9 cellular contexts compared by ENCODE assay signal in the genomic region with DNA sequence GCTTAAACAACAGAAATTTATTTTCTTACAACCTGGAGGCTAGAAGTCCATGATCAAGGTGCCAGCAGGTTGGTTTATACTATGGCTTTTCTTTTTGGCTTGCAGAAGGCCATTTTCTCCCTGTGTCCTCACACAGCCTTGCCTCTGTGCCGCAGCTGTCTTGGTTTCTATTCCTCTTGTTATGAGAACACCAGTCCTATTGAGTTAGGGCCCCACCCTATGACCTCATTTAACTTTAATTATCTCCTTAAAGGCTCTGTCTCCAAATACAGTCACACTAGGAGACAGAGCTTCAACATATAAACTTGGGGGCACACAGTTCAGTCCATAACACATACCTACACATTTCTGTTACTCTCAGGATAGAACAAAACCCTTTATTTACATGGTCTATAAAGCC. TPM values are rescaled to one million over a fixed set of nuclear protein-coding genes. Genes with fewer than 3 reads are reported as not detected.
DNase-seq lines count a peak whose midpoint lies in the region; ATAC-seq and TF ChIP-seq lines count a peak whose summit lies in the region.
"Had no signal": no experiment of that assay in that cellular context is flagged by ENCODE, and none has a peak within 500 bp of the region (broad histone marks: within the 10 kb centered on the region; RNA-seq: fewer than 3 reads in every experiment).

No MANE protein-coding gene starts in this region.

- in situ Hi-C loops in GM13977 (cut with MboI; ENCODE audit: low pct_unique_long_range_greater_than_20kb, low sequenced_read_pairs, unreplicated experiment): no loop called here

- H3K36me3 ChIP-seq in left lung: no peaks in the 10 kb centered on the region

- TF ChIP-seq CTCF in GM13977 (IDR thresholded peaks at IDR 0.05; ENCODE audit: extremely low read depth, insufficient read depth, missing control alignments): no peak
- TF ChIP-seq CTCF in left lung (IDR thresholded peaks at IDR 0.05): no peak

- DNase-seq in GM13977 (ENCODE audit: low spot score) (peak; percentile 48), LHCN-M2 (ENCODE audit: low read depth) (peak; percentile 70), left lung (peak in 1 of 2 donors; percentile 44), NCI-H2171 (lab: John Stamatoyannopoulos, UW) (no peak), hepatic stellate cell (ENCODE audit: low spot score) (no peak)
- no peak for DNase-seq in stimulated activated CD4-positive, alpha-beta T cell treated with anti-CD3 and anti-CD28 coated beads, Interleukin-1b, Interleukin-23, amount 100 ng/mL, for 48 hours
- no peak for DNase-seq in activated CD4-positive, alpha-beta T cell treated with anti-CD3 and anti-CD28 coated beads for 48 hours
- DNase-seq: DMS53 had no signal

- no peaks in the 10 kb centered on the region for H3K9me3 ChIP-seq in left lung

- peak; percentile 59 for ATAC-seq in GM21619 (IDR thresholded peaks at IDR 0.05; ENCODE audit: unreplicated experiment)
- ATAC-seq in left lung: peak; percentile 63

- H3K27ac ChIP-seq in left lung: peak overlapping the region in 1 of 2 donors; percentile 42

- H3K4me1 ChIP-seq in left lung: peaks cover 4 to 36% of the 10 kb centered on the region in 2 donors

- intact Hi-C loops in left lung (cut with DNase I): no loop called here

- H3K27me3 ChIP-seq in left lung: no peaks in the 10 kb centered on the region

- no peak overlapping the region for H3K4me3 ChIP-seq in left lung

RNA-seq across cellular contexts. Expression of a gene that starts 17.3 kb away (rescaled TPM):
- total RNA-seq in LHCN-M2 (2014; rRNA removed): 92.2 and 129 TPM in 2 replicates
- 96.1 TPM for polyA plus RNA-seq in LHCN-M2 (2012)
- total RNA-seq in left lung: 100 to 1,000 TPM; 116 to 124 TPM

Comparison
In these comparisons a context has a peak if more than half of its experiments do, and no peak if none do; other contexts are left out.
1. DNase-seq: peak in GM13977 (single experiment) and LHCN-M2 (single experiment); none in stimulated activated CD4-positive, alpha-beta T cell treated with anti-CD3 and anti-CD28 coated beads, Interleukin-1b, Interleukin-23, amount 100 ng/mL, for 48 hours (single experiment), activated CD4-positive, alpha-beta T cell treated with anti-CD3 and anti-CD28 coated beads for 48 hours (single experiment), NCI-H2171 (single experiment) and hepatic stellate cell (single experiment).